ENCODE assay signal across 8 cellular contexts in genomic region chrX:10633722-10634121, GRCh38. TPM values are rescaled to one million over a fixed set of nuclear protein-coding genes. Genes with fewer than 3 reads are reported as not detected.
DNase-seq lines count a peak whose midpoint lies in the region; ATAC-seq and TF ChIP-seq lines count a peak whose summit lies in the region.

No MANE protein-coding gene starts in this region.

- H3K79me2 ChIP-seq in osteoblast (ENCODE audit: insufficient read depth, low read length): no peaks in the 10 kb centered on the region

- H4K20me1 ChIP-seq in osteoblast (ENCODE audit: insufficient read depth, low read length): no peaks in the 10 kb centered on the region

- ATAC-seq in HG03520 (IDR thresholded peaks at IDR 0.05; ENCODE audit: unreplicated experiment): no peak
- ATAC-seq in GM18868 (IDR thresholded peaks at IDR 0.05; ENCODE audit: unreplicated experiment): no peak

- no peak for TF ChIP-seq CTCF in osteoblast (IDR thresholded peaks at IDR 0.05; ENCODE audit: extremely low read depth, low read depth, low read length)

- peak overlapping the region; percentile 53 for H3K4me2 ChIP-seq in osteoblast (ENCODE audit: insufficient read depth, low read length)

- H3K9me3 ChIP-seq in osteoblast (ENCODE audit: low read depth, low read length): no peaks in the 10 kb centered on the region

- DNase-seq in GM04503 (ENCODE audit: low read depth) (peak; percentile 57), NCI-H526 (lab: John Stamatoyannopoulos, UW) (peak; percentile 33 to 70), epithelial cell of prostate (ENCODE audit: low read depth, low spot score) (peak; percentile 79), osteoblast (ENCODE audit: insufficient read length, low spot score, missing footprints) (peak; percentile 69), GM19238 (ENCODE audit: insufficient read length, low spot score) (no peak)
- no peak for DNase-seq in activated CD4-positive, alpha-beta T cell treated with anti-CD3 and anti-CD28 coated beads, Interleukin-2, amount 50 U/mL, for 1 hour

- H3K27ac ChIP-seq in epithelial cell of prostate (peak overlapping the region; percentile 87), osteoblast (ENCODE audit: low read depth, low read length) (peak overlapping the region; percentile 92)

- peaks cover 29% of the 10 kb centered on the region for H3K4me1 ChIP-seq in osteoblast (ENCODE audit: insufficient read depth, low read length)

- no peaks in the 10 kb centered on the region for H3K36me3 ChIP-seq in osteoblast (ENCODE audit: insufficient read depth, low read length)

- no peak overlapping the region for H2AFZ ChIP-seq in osteoblast (ENCODE audit: low read length)

- H3K27me3 ChIP-seq in osteoblast (ENCODE audit: insufficient read depth, low read length): no peaks in the 10 kb centered on the region

- no peak overlapping the region for H3K4me3 ChIP-seq in osteoblast (ENCODE audit: insufficient read depth, low read length)

RNA-seq across cellular contexts. Expression of gene MID1, which starts 13.3 kb away (rescaled TPM):
- 26.5 and 26.8 TPM in 2 replicates for total RNA-seq in osteoblast

Comparison
In these comparisons a context has a peak if more than half of its experiments do, and no peak if none do; other contexts are left out.
1. DNase-seq: peak in GM04503 (single experiment), NCI-H526 (2 of 2), epithelial cell of prostate (single experiment) and osteoblast (single experiment); none in activated CD4-positive, alpha-beta T cell treated with anti-CD3 and anti-CD28 coated beads, Interleukin-2, amount 50 U/mL, for 1 hour (single experiment) and GM19238 (single experiment).